In the genomic region with DNA sequence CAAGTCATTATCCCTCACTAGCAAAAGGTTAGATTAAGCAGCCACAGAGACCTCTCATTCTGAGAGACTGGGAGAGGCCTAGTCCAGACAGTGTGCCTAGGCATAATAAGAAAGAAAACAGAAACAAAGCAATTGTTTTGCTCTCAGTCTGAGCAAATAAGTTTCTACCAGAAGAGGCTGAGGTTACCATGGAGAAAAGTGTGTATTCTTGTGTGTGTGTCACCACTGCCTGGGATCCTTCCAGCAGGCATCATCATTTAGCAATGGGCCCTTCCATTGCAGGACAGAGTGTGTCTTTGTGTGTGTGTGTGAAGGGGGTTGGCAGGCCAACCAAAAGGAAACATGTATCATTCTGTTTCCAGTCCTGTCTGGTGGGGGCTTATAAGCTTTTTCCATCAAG, we compare ENCODE assay signal across 15 cellular contexts. TPM values are rescaled to one million over a fixed set of nuclear protein-coding genes. Genes with fewer than 3 reads are reported as not detected.
A peak's percentile ranks its signal among the peaks of the same experiment; 100 is the strongest.
DNase-seq lines count a peak whose midpoint lies in the region; ATAC-seq and TF ChIP-seq lines count a peak whose summit lies in the region.
"Had no signal": no experiment of that assay in that cellular context is flagged by ENCODE, and none has a peak within 500 bp of the region (broad histone marks: within the 10 kb centered on the region; RNA-seq: fewer than 3 reads in every experiment).

No MANE protein-coding gene starts in this region.

- H3K9ac ChIP-seq in mammary epithelial cell (ENCODE audit: insufficient read depth, low read length) = no peak overlapping the region

- TF ChIP-seq CTCF in mammary epithelial cell (conservative IDR thresholded peaks at IDR 0.05 in 1 of 2, IDR thresholded peaks at IDR 0.05 in 1 of 2; ENCODE audit: extremely low read depth in 1 of 2, insufficient read depth in 1 of 2, low read depth in 1 of 2, low read length in 2 of 2) = no peak

- no peak overlapping the region for H2AFZ ChIP-seq in mammary epithelial cell (ENCODE audit: low read depth, low read length)

- H4K20me1 ChIP-seq in mammary epithelial cell (ENCODE audit: insufficient read depth, low read length) = no peaks in the 10 kb centered on the region

- H3K36me3 Mint-ChIP-seq in activated CD8-positive, alpha-beta memory T cell treated with anti-CD3 and anti-CD28 coated beads, Interleukin-2, amount 10 ng/mL, durations not matched to agents 7 days and 5 days = no peaks in the 10 kb centered on the region
- H3K36me3 Mint-ChIP-seq: activated naive CD4-positive, alpha-beta T cell treated with anti-CD3 and anti-CD28 coated beads, Interleukin-2, amount 50 U/mL, for 72 hours had no signal

- H3K4me3 ChIP-seq in mammary epithelial cell (replicated peaks in 1 of 3; ENCODE audit: insufficient read depth in 1 of 3, low read depth in 2 of 3, low read length in 3 of 3) = no peak overlapping the region

- no peaks in the 10 kb centered on the region for H3K79me2 ChIP-seq in mammary epithelial cell (ENCODE audit: insufficient read depth, low read length)

- H3K9me3 Mint-ChIP-seq in activated CD8-positive, alpha-beta memory T cell treated with anti-CD3 and anti-CD28 coated beads, Interleukin-2, amount 10 ng/mL, durations not matched to agents 7 days and 5 days (ENCODE audit: low read depth) = no peaks in the 10 kb centered on the region
- H3K9me3 Mint-ChIP-seq: activated naive CD4-positive, alpha-beta T cell treated with anti-CD3 and anti-CD28 coated beads, Interleukin-2, amount 50 U/mL, for 72 hours had no signal

- H3K9me3 ChIP-seq in mammary epithelial cell (replicated peaks; ENCODE audit: insufficient read depth, low read length) = no peaks in the 10 kb centered on the region

- no peak overlapping the region for H3K27ac Mint-ChIP-seq in activated CD8-positive, alpha-beta memory T cell treated with anti-CD3 and anti-CD28 coated beads, Interleukin-2, amount 10 ng/mL, durations not matched to agents 7 days and 5 days
- H3K27ac Mint-ChIP-seq: activated naive CD4-positive, alpha-beta T cell treated with anti-CD3 and anti-CD28 coated beads, Interleukin-2, amount 50 U/mL, for 72 hours had no signal

- intact Hi-C loops in mammary epithelial cell (cut with micrococcal nuclease) = no loop called here

- no peak for DNase-seq in activated CD8-positive, alpha-beta memory T cell treated with anti-CD3 and anti-CD28 coated beads, Interleukin-2, amount 10 ng/mL, durations not matched to agents 7 days and 5 days
- no peak for DNase-seq in activated CD8-positive, alpha-beta memory T cell treated with anti-CD3 and anti-CD28 coated beads for 24 hours
- DNase-seq in mammary epithelial cell = peak; percentile 37
- DNase-seq in hippocampal formation (lab: John Stamatoyannopoulos, UW) = peak; percentile 23 to 42
- peak; percentile 62 for DNase-seq in stromal cell of bone marrow (ENCODE audit: low read depth)
- no peak for DNase-seq in activated CD8-positive, alpha-beta memory T cell treated with anti-CD3 and anti-CD28 coated beads, Interleukin-2, amount 50 U/mL, for 48 hours
- DNase-seq: NCI-H226 had no signal

- in situ Hi-C loops in mammary epithelial cell (cut with MboI; ENCODE audit: low sequenced_read_pairs in 2 of 2) = loop anchor here in 1 of 2 donors (10.0 kb wide), 1 partner anchor 97 kb away; no protein-coding TSS in a partner anchor

- no peak overlapping the region for H3K4me2 ChIP-seq in mammary epithelial cell (ENCODE audit: insufficient read depth, low read depth, low read length)

- peaks cover 7% of the 10 kb centered on the region for H3K27me3 ChIP-seq in mammary epithelial cell (ENCODE audit: insufficient read depth, low read length)

- H3K4me1 Mint-ChIP-seq in activated CD8-positive, alpha-beta memory T cell treated with anti-CD3 and anti-CD28 coated beads, Interleukin-2, amount 10 ng/mL, durations not matched to agents 7 days and 5 days = peaks cover 3% of the 10 kb centered on the region

- no peak overlapping the region for H3K4me3 Mint-ChIP-seq in activated CD8-positive, alpha-beta memory T cell treated with anti-CD3 and anti-CD28 coated beads, Interleukin-2, amount 10 ng/mL, durations not matched to agents 7 days and 5 days

- peaks cover 14% of the 10 kb centered on the region for H3K4me1 ChIP-seq in mammary epithelial cell (ENCODE audit: insufficient read depth, low read length)

- CTCF ChIA-PET in activated CD8-positive, alpha-beta memory T cell treated with anti-CD3 and anti-CD28 coated beads, Interleukin-2, amount 10 ng/mL, durations not matched to agents 7 days and 5 days (lab: Charles Lee) = interaction anchor here (1.6 to 1.9 kb wide), 2 partner anchors 19 to 35 kb away, joined by 5 read pairs; no protein-coding TSS in a partner anchor
- CTCF ChIA-PET in mammary epithelial cell (lab: Charles Lee; ENCODE audit: low non-redundant PET) = no interaction called here

- H3K27me3 Mint-ChIP-seq in activated CD8-positive, alpha-beta memory T cell treated with anti-CD3 and anti-CD28 coated beads, Interleukin-2, amount 10 ng/mL, durations not matched to agents 7 days and 5 days = peaks cover 22% of the 10 kb centered on the region

- BruUV-seq in mammary epithelial cell (replicated peaks; lab: Mats Ljungman, UMichigan) = no TSS peak

- no peaks in the 10 kb centered on the region for H3K36me3 ChIP-seq in mammary epithelial cell (ENCODE audit: insufficient read depth, low read length)

- no peak overlapping the region for H3K27ac ChIP-seq in mammary epithelial cell (ENCODE audit: insufficient read depth, low read depth, low read length)

- dilution Hi-C loops in mammary epithelial cell (cut with HindIII; ENCODE audit: low sequenced_read_pairs) = no loop called here

- peak; percentile 55 for ATAC-seq in activated CD8-positive, alpha-beta memory T cell treated with anti-CD3 and anti-CD28 coated beads, Interleukin-2, amount 10 ng/mL, durations not matched to agents 7 days and 5 days
- ATAC-seq in HG03135 (IDR thresholded peaks at IDR 0.05; ENCODE audit: unreplicated experiment) = no peak
- no peak for ATAC-seq in HG03196 (IDR thresholded peaks at IDR 0.05; ENCODE audit: unreplicated experiment)
- ATAC-seq: Right ventricle myocardium inferior had no signal

RNA-seq across cellular contexts. Expression of a gene that starts 3.7 kb away (rescaled TPM):
- not detected for total RNA-seq in activated CD8-positive, alpha-beta memory T cell treated with anti-CD3 and anti-CD28 coated beads, Interleukin-2, amount 10 ng/mL, durations not matched to agents 7 days and 5 days
- 1 to 10 TPM; 1.4 to 6.2 TPM for total RNA-seq in mammary epithelial cell
- polyA plus RNA-seq in mammary epithelial cell = 0.37 TPM
- polyA minus RNA-seq in mammary epithelial cell = not detected
- total RNA-seq: G401, pulmonary artery endothelial cell had no signal

RNA-seq across cellular contexts. Expression of a gene that starts 8.6 kb away (rescaled TPM):
- 1 to 10 TPM; 1.7 to 2.8 TPM for total RNA-seq in activated CD8-positive, alpha-beta memory T cell treated with anti-CD3 and anti-CD28 coated beads, Interleukin-2, amount 10 ng/mL, durations not matched to agents 7 days and 5 days
- total RNA-seq in mammary epithelial cell = 1 to 10 TPM; 4.2 to 5.1 TPM
- polyA plus RNA-seq in mammary epithelial cell = 1.7 TPM
- not detected for polyA minus RNA-seq in mammary epithelial cell

RNA-seq across cellular contexts. Expression of a gene that starts 11.3 kb away (rescaled TPM):
- not detected for total RNA-seq in activated CD8-positive, alpha-beta memory T cell treated with anti-CD3 and anti-CD28 coated beads, Interleukin-2, amount 10 ng/mL, durations not matched to agents 7 days and 5 days
- total RNA-seq in mammary epithelial cell = not detected
- polyA plus RNA-seq in mammary epithelial cell = not detected
- polyA minus RNA-seq in mammary epithelial cell = not detected
- total RNA-seq: activated naive CD4-positive, alpha-beta T cell treated with anti-CD3 and anti-CD28 coated beads, Interleukin-2, amount 50 U/mL, for 72 hours; endothelial cell of umbilical vein; G401; H1; pulmonary artery endothelial cell; Right ventricle myocardium inferior had no signal
- polyA plus RNA-seq: endothelial cell of umbilical vein, H1 had no signal

RNA-seq across cellular contexts. Expression of a gene that starts 15.5 kb away (rescaled TPM):
- not detected for total RNA-seq in activated CD8-positive, alpha-beta memory T cell treated with anti-CD3 and anti-CD28 coated beads, Interleukin-2, amount 10 ng/mL, durations not matched to agents 7 days and 5 days
- not detected for total RNA-seq in mammary epithelial cell
- polyA plus RNA-seq in mammary epithelial cell = not detected
- polyA minus RNA-seq in mammary epithelial cell = not detected
- total RNA-seq: activated naive CD4-positive, alpha-beta T cell treated with anti-CD3 and anti-CD28 coated beads, Interleukin-2, amount 50 U/mL, for 72 hours; endothelial cell of umbilical vein; G401; H1; pulmonary artery endothelial cell had no signal
- polyA plus RNA-seq: endothelial cell of umbilical vein had no signal

RNA-seq across cellular contexts. Expression of a gene that starts 40.1 kb away (rescaled TPM):
- 100 to 1,000 TPM; 225 to 269 TPM for total RNA-seq in activated CD8-positive, alpha-beta memory T cell treated with anti-CD3 and anti-CD28 coated beads, Interleukin-2, amount 10 ng/mL, durations not matched to agents 7 days and 5 days
- 100 to 1,000 TPM in 1 of 2 donors, 10 to 100 TPM in 1; 43.0 to 148 TPM for total RNA-seq in mammary epithelial cell
- 154 TPM for polyA plus RNA-seq in mammary epithelial cell
- 91.6 TPM for polyA minus RNA-seq in mammary epithelial cell

Comparison
In these comparisons a context has a peak if more than half of its experiments do, and no peak if none do; other contexts are left out.
1. DNase-seq: peak in mammary epithelial cell (single experiment), hippocampal formation (2 of 2) and stromal cell of bone marrow (single experiment); none in activated CD8-positive, alpha-beta memory T cell treated with anti-CD3 and anti-CD28 coated beads, Interleukin-2, amount 10 ng/mL, durations not matched to agents 7 days and 5 days (single experiment), activated CD8-positive, alpha-beta memory T cell treated with anti-CD3 and anti-CD28 coated beads for 24 hours (single experiment) and activated CD8-positive, alpha-beta memory T cell treated with anti-CD3 and anti-CD28 coated beads, Interleukin-2, amount 50 U/mL, for 48 hours (single experiment).